ENCODE assay signal across 1 cellular context in the genomic region with DNA sequence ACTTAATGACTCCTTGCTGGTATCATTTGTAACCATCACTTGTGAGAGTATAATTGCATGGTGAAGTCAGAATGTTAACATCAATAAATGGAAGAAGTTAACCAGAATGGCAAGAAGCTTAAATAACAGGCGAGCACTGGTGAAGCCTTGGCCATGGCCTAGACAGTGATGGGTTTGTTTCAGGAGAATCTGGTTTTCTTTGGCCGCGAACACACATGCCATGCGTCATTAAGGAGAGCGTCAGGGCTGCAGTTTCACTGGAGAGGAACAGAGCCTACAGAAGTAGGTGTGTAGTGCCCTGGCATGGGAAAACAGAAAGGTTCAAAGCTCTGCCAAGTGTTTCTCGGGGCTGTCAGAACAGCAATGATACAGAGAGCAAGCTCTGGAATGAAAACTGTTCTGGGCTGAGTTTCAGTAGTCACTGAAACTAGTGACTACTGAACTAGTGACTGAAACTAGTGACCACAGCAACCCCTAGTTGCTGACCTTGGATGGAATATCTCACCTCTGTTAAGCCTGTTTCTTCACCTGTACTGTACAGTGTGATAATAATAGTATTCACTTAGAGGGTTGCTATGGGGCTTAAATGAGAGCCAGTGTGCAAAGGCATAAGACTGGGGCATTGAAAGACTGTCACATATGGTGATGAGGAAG.
TF ChIP-seq lines count a peak whose summit lies in the region.

No MANE protein-coding gene starts in this region.

TF ChIP-seq in GM23338, 12 proteins besides CTCF, POLR2A, EP300 and RAD21 (continued from another document):
- TF ChIP-seq ZNF462 (CRISPR knock-in tag; IDR thresholded peaks at IDR 0.05) = no peak
- TF ChIP-seq STAT1 (IDR thresholded peaks at IDR 0.05; ENCODE audit: unreplicated experiment) = no peak
- TF ChIP-seq CREB1 (CRISPR knock-in tag; IDR thresholded peaks at IDR 0.05; ENCODE audit: low read depth) = no peak
